Comparison of ENCODE assay signal across 14 cellular contexts in the genomic region with DNA sequence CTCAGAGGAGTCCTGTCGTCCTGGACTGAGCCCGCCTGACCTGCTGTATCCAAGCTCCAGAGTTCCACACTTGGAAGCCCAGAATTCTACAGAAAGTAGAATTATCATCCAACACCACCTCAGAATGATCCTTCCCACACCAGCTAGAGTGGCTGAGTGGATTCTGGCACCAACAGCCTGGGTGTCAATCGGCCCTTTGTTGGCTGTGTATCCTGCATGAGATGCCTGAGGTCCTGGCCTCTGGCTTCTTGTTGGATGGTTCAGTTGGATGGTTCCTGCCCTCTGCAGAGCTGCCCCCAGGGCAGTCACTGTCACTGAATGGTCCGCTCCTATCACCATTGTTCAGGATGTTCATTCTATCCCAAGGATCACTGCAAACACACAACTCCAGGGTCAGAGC. TPM values are rescaled to one million over a fixed set of nuclear protein-coding genes. Genes with fewer than 3 reads are reported as not detected.
DNase-seq lines count a peak whose midpoint lies in the region; ATAC-seq and TF ChIP-seq lines count a peak whose summit lies in the region.
"Had no signal": no experiment of that assay in that cellular context is flagged by ENCODE, and none has a peak within 500 bp of the region (broad histone marks: within the 10 kb centered on the region; RNA-seq: fewer than 3 reads in every experiment).

No MANE protein-coding gene starts in this region.

- H3K27ac ChIP-seq in dorsolateral prefrontal cortex, result peak overlapping the region; percentile 51 to 97 (median 88)
- H3K27ac ChIP-seq in layer of hippocampus (ENCODE audit: low read depth, low read length), result peak overlapping the region; percentile 78
- H3K27ac ChIP-seq in suprapubic skin, result no peak overlapping the region
- H3K27ac ChIP-seq: BLaER1 treated with 17β-estradiol and CSF1 and Interleukin-3, amounts not matched to agents 10 nM and 100 nM; Peyer's patch had no signal

- no peaks in the 10 kb centered on the region for H3K27me3 ChIP-seq in dorsolateral prefrontal cortex
- H3K27me3 ChIP-seq in layer of hippocampus (ENCODE audit: control insufficient read depth, insufficient read depth, low read length), result no peaks in the 10 kb centered on the region
- no peaks in the 10 kb centered on the region for H3K27me3 ChIP-seq in suprapubic skin
- H3K27me3 ChIP-seq: BLaER1 treated with 17β-estradiol and CSF1 and Interleukin-3, amounts not matched to agents 10 nM and 100 nM; Peyer's patch had no signal

- H3K36me3 ChIP-seq in suprapubic skin, result no peaks in the 10 kb centered on the region
- H3K36me3 ChIP-seq: Peyer's patch had no signal

- peak overlapping the region in 10 of 59 donors; percentile 4 to 42 (median 13) for H3K4me3 ChIP-seq in dorsolateral prefrontal cortex
- no peak overlapping the region for H3K4me3 ChIP-seq in suprapubic skin
- H3K4me3 ChIP-seq: BLaER1 treated with 17β-estradiol and CSF1 and Interleukin-3, amounts not matched to agents 10 nM and 100 nM; Peyer's patch had no signal

- no peaks in the 10 kb centered on the region for H3K4me1 ChIP-seq in suprapubic skin
- H3K4me1 ChIP-seq: Peyer's patch had no signal

- TF ChIP-seq POLR2A in suprapubic skin (IDR thresholded peaks at IDR 0.05), result no peak

- DNase-seq in Ammon's horn (ENCODE audit: low spot score) (peak; percentile 78), dorsolateral prefrontal cortex (peak in 3 of 10 donors; percentile 49 to 75 (median 66)), pons (ENCODE audit: low spot score) (peak; percentile 88), suprapubic skin (ENCODE audit: low spot score in 2 of 2) (no peak)
- DNase-seq: KG1, NCI-H226, NCI-H526, Peyer's patch, SHP77 treated with DMSO at 0.1 percent for 48 hours had no signal

- intact Hi-C loops in dorsolateral prefrontal cortex (cut with DNase I), result loop anchor here (2.0 to 10.0 kb wide), 4 partner anchors 49 to 266 kb away; a partner anchor contains a TSS

- H3K9me3 ChIP-seq in suprapubic skin, result no peaks in the 10 kb centered on the region

- ATAC-seq in HG03432 (IDR thresholded peaks at IDR 0.05; ENCODE audit: unreplicated experiment) (no peak), GM21515 (IDR thresholded peaks at IDR 0.05; ENCODE audit: unreplicated experiment) (no peak)
- ATAC-seq: HepG2 had no signal

- no peak for TF ChIP-seq CTCF in dorsolateral prefrontal cortex (IDR thresholded peaks at IDR 0.05 in 54 of 56, conservative IDR thresholded peaks at IDR 0.05 in 2 of 56; ENCODE audit: low read depth in 1 of 56, partially characterized antibody in 56 of 56)
- TF ChIP-seq CTCF in suprapubic skin (IDR thresholded peaks at IDR 0.05), result no peak

- 59% methylated on average over 3 of the region's 4 CpGs for WGBS in suprapubic skin

- no peak for TF ChIP-seq EP300 in suprapubic skin (IDR thresholded peaks at IDR 0.05)

RNA-seq across cellular contexts. Expression of a gene that starts 49.8 kb away (rescaled TPM):
- 100 to 1,000 TPM in 40 of 120 experiments, 10 to 100 TPM in 80; 42.3 to 119 (median 92.1) TPM for total RNA-seq in dorsolateral prefrontal cortex
- total RNA-seq in suprapubic skin, result 1 to 10 TPM in 1 of 4 donors, under 1 TPM in 3; 0.16 to 1.4 (median 0.51) TPM

Comparison
In these comparisons a context has a peak if more than half of its experiments do, and no peak if none do; other contexts are left out.
1. DNase-seq: peak in Ammon's horn (single experiment) and pons (single experiment); none in suprapubic skin (0 of 2).
2. RNA of a gene that starts 49.8 kb away (total RNA-seq): 42.3 to 119 TPM in dorsolateral prefrontal cortex; 0.16 to 1.4 TPM in suprapubic skin; every median in the first group is over 10 times any median in the second.